In the genomic region with DNA sequence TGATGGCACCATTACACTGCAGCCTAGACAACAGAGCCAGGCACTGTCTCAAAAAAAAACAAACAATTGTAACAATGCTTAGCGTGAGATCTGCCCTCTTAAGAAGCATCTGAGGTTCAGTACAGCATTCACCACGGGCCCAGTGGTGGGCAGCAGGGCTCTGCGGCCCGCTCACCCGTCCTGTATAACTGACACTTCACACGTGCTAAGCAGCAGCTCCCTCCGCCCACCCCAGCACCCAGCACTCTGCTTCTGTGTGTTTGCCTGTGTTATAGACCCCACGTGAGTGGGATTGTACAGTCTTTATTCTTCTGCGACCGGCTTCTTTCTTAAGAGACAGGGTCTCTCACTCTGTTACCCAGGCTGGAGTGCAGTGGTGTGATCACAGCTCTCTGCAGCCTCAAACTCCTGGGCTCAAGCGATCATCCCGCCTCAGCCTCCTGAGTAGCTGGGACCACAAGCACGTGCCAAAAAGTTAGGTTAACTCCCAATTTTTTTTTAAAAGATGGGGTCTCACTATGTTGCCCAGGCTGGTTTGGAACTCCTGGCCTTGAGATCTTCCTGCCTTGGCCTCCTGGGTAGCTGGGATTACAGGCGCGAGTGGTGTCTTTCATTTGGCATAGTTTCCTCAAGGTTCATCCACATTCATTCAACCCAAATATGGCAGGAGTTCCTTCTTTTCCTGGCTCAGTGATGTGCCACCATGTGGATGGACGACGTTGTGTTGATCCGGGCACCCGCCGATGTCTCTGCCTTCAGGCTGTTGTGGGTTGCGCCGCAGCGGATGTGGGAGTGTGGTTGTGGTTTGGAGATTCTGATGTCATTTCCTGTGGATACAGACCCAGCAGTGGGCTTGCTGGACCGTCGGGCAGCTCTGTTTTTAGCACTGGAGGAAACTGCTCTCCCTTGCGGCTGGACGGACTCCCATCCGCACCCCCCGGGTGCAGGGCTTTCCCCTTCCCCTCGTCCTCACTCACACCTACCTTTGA, we compare ENCODE assay signal across 8 cellular contexts.
DNase-seq lines count a peak whose midpoint lies in the region; ATAC-seq and TF ChIP-seq lines count a peak whose summit lies in the region.

No MANE protein-coding gene starts in this region.

- H3K27ac ChIP-seq in CD8-positive, alpha-beta T cell (ENCODE audit: low read depth, low read length) = no peak overlapping the region
- H3K27ac ChIP-seq in right lobe of liver = no peak overlapping the region

- H3K27me3 ChIP-seq in CD8-positive, alpha-beta T cell (ENCODE audit: insufficient read depth, low read length) = no peaks in the 10 kb centered on the region
- no peaks in the 10 kb centered on the region for H3K27me3 ChIP-seq in right lobe of liver

- intact Hi-C loops in CD8-positive, alpha-beta T cell (cut with DNase I, micrococcal nuclease) = loop anchor here (1.0 to 5.0 kb wide), 3 partner anchors 8 to 222 kb away; no protein-coding TSS in a partner anchor
- intact Hi-C loops in right lobe of liver (cut with DNase I) = no loop called here

- peak; percentile 53 to 90 (median 80) for DNase-seq in CD8-positive, alpha-beta T cell
- peak; percentile 87 for DNase-seq in SKM-1 treated with dmso at 0.1 percent for 144 hours (lab: John Stamatoyannopoulos, UW; ENCODE audit: unreplicated experiment)
- DNase-seq in activated naive CD4-positive, alpha-beta T cell treated with anti-CD3 and anti-CD28 coated beads, Interleukin-2, amount 10 ng/mL, durations not matched to agents 7 days and 5 days = peak; percentile 91
- DNase-seq in right lobe of liver = peak in 1 of 3 donors; percentile 53
- DNase-seq in stimulated activated effector memory CD8-positive, alpha-beta T cell treated with anti-CD3 and anti-CD28 coated beads, Interleukin-12 subunit alpha, Interleukin-12 subunit beta, amount 100 ng/mL, for 72 hours (ENCODE audit: low spot score in 2 of 2) = peak; percentile 76 to 95
- no peak for DNase-seq in NCI-H187 treated with DMSO at 0.1 percent for 48 hours (lab: John Stamatoyannopoulos, UW)
- DNase-seq in cerebellar nuclear complex (lab: John Stamatoyannopoulos, UW) = no peak

- H3K9me3 Mint-ChIP-seq in CD8-positive, alpha-beta T cell = no peaks in the 10 kb centered on the region
- peaks cover 5% of the 10 kb centered on the region for H3K9me3 Mint-ChIP-seq in activated naive CD4-positive, alpha-beta T cell treated with anti-CD3 and anti-CD28 coated beads, Interleukin-2, amount 10 ng/mL, durations not matched to agents 7 days and 5 days
- no peaks in the 10 kb centered on the region for H3K9me3 Mint-ChIP-seq in stimulated activated effector memory CD8-positive, alpha-beta T cell treated with anti-CD3 and anti-CD28 coated beads, Interleukin-12 subunit alpha, Interleukin-12 subunit beta, amount 100 ng/mL, for 72 hours

- peaks cover 51% of the 10 kb centered on the region for H3K4me1 Mint-ChIP-seq in CD8-positive, alpha-beta T cell (ENCODE audit: low read depth)
- peaks cover 27% of the 10 kb centered on the region for H3K4me1 Mint-ChIP-seq in activated naive CD4-positive, alpha-beta T cell treated with anti-CD3 and anti-CD28 coated beads, Interleukin-2, amount 10 ng/mL, durations not matched to agents 7 days and 5 days
- H3K4me1 Mint-ChIP-seq in stimulated activated effector memory CD8-positive, alpha-beta T cell treated with anti-CD3 and anti-CD28 coated beads, Interleukin-12 subunit alpha, Interleukin-12 subunit beta, amount 100 ng/mL, for 72 hours = peaks cover 36% of the 10 kb centered on the region

- TF ChIP-seq POLR2A in right lobe of liver (IDR thresholded peaks at IDR 0.05) = no peak

- peak; percentile 20 for TF ChIP-seq CTCF in CD8-positive, alpha-beta T cell (IDR thresholded peaks at IDR 0.05)
- no peak for TF ChIP-seq CTCF in right lobe of liver (IDR thresholded peaks at IDR 0.05)

- POLR2A ChIA-PET in CD8-positive, alpha-beta T cell (lab: Charles Lee) = interaction anchor here (0.7 to 1.6 kb wide), 3 partner anchors 11 to 1502 kb away, joined by 3 to 4 read pairs (median 3); no protein-coding TSS in a partner anchor

- H3K27ac Mint-ChIP-seq in CD8-positive, alpha-beta T cell = peak overlapping the region; percentile 92
- peak overlapping the region; percentile 92 for H3K27ac Mint-ChIP-seq in activated naive CD4-positive, alpha-beta T cell treated with anti-CD3 and anti-CD28 coated beads, Interleukin-2, amount 10 ng/mL, durations not matched to agents 7 days and 5 days
- H3K27ac Mint-ChIP-seq in stimulated activated effector memory CD8-positive, alpha-beta T cell treated with anti-CD3 and anti-CD28 coated beads, Interleukin-12 subunit alpha, Interleukin-12 subunit beta, amount 100 ng/mL, for 72 hours = peak overlapping the region; percentile 86

- H3K36me3 ChIP-seq in CD8-positive, alpha-beta T cell (ENCODE audit: insufficient read depth, low read length) = peaks cover 19% of the 10 kb centered on the region
- H3K36me3 ChIP-seq in right lobe of liver = peaks cover 2 to 68% (median 8%) of the 10 kb centered on the region in 4 donors

- peak overlapping the region; percentile 74 for H3K4me3 Mint-ChIP-seq in CD8-positive, alpha-beta T cell
- peak overlapping the region; percentile 68 for H3K4me3 Mint-ChIP-seq in activated naive CD4-positive, alpha-beta T cell treated with anti-CD3 and anti-CD28 coated beads, Interleukin-2, amount 10 ng/mL, durations not matched to agents 7 days and 5 days
- H3K4me3 Mint-ChIP-seq in stimulated activated effector memory CD8-positive, alpha-beta T cell treated with anti-CD3 and anti-CD28 coated beads, Interleukin-12 subunit alpha, Interleukin-12 subunit beta, amount 100 ng/mL, for 72 hours = peak overlapping the region; percentile 52

- H3K36me3 Mint-ChIP-seq in CD8-positive, alpha-beta T cell = peaks cover 73% of the 10 kb centered on the region
- peaks cover 40% of the 10 kb centered on the region for H3K36me3 Mint-ChIP-seq in activated naive CD4-positive, alpha-beta T cell treated with anti-CD3 and anti-CD28 coated beads, Interleukin-2, amount 10 ng/mL, durations not matched to agents 7 days and 5 days
- peaks cover 45% of the 10 kb centered on the region for H3K36me3 Mint-ChIP-seq in stimulated activated effector memory CD8-positive, alpha-beta T cell treated with anti-CD3 and anti-CD28 coated beads, Interleukin-12 subunit alpha, Interleukin-12 subunit beta, amount 100 ng/mL, for 72 hours

- H3K4me3 ChIP-seq in CD8-positive, alpha-beta T cell (ENCODE audit: low read depth, low read length) = peak overlapping the region; percentile 31
- H3K4me3 ChIP-seq in right lobe of liver = no peak overlapping the region

- CTCF ChIA-PET in CD8-positive, alpha-beta T cell (lab: Charles Lee) = interaction anchor here (1.1 to 1.2 kb wide), 3 partner anchors 15 to 503 kb away, joined by 3 read pairs; no protein-coding TSS in a partner anchor
- CTCF ChIA-PET in activated naive CD4-positive, alpha-beta T cell treated with anti-CD3 and anti-CD28 coated beads, Interleukin-2, amount 10 ng/mL, durations not matched to agents 7 days and 5 days (lab: Charles Lee) = interaction anchor here (0.5 to 1.0 kb wide), 3 partner anchors 11 to 744 kb away, joined by 3 read pairs; no protein-coding TSS in a partner anchor

- H3K9me3 ChIP-seq in CD8-positive, alpha-beta T cell (ENCODE audit: low read length) = no peaks in the 10 kb centered on the region
- H3K9me3 ChIP-seq in right lobe of liver = no peaks in the 10 kb centered on the region

- H3K27me3 Mint-ChIP-seq in CD8-positive, alpha-beta T cell (ENCODE audit: low read depth) = no peaks in the 10 kb centered on the region
- peaks cover 14% of the 10 kb centered on the region for H3K27me3 Mint-ChIP-seq in activated naive CD4-positive, alpha-beta T cell treated with anti-CD3 and anti-CD28 coated beads, Interleukin-2, amount 10 ng/mL, durations not matched to agents 7 days and 5 days

- WGBS in right lobe of liver (ENCODE audit: insufficient coverage, low coverage, low lambda C conversion rate, missing lambda C conversion rate) = 61% methylated on average over 20 of the region's 30 CpGs

- peak; percentile 56 for ATAC-seq in CD8-positive, alpha-beta T cell
- ATAC-seq in GM21619 (IDR thresholded peaks at IDR 0.05; ENCODE audit: unreplicated experiment) (peak; percentile 49), right lobe of liver (peak; percentile 38 to 46 (median 44))
- ATAC-seq in stimulated activated effector memory CD8-positive, alpha-beta T cell treated with anti-CD3 and anti-CD28 coated beads, Interleukin-12 subunit alpha, Interleukin-12 subunit beta, amount 100 ng/mL, for 72 hours = peak; percentile 89

- H3K4me1 ChIP-seq in CD8-positive, alpha-beta T cell (ENCODE audit: insufficient read depth, low read length) = peaks cover 47% of the 10 kb centered on the region
- H3K4me1 ChIP-seq in right lobe of liver = no peaks in the 10 kb centered on the region

Comparison
In these comparisons a context has a peak if more than half of its experiments do, and no peak if none do; other contexts are left out.
1. DNase-seq: peak in CD8-positive, alpha-beta T cell (7 of 7), SKM-1 treated with dmso at 0.1 percent for 144 hours (single experiment), activated naive CD4-positive, alpha-beta T cell treated with anti-CD3 and anti-CD28 coated beads, Interleukin-2, amount 10 ng/mL, durations not matched to agents 7 days and 5 days (single experiment) and stimulated activated effector memory CD8-positive, alpha-beta T cell treated with anti-CD3 and anti-CD28 coated beads, Interleukin-12 subunit alpha, Interleukin-12 subunit beta, amount 100 ng/mL, for 72 hours (2 of 2); none in NCI-H187 treated with DMSO at 0.1 percent for 48 hours (single experiment) and cerebellar nuclear complex (0 of 2).
2. intact Hi-C loops: an anchor here in CD8-positive, alpha-beta T cell (1.0 to 5.0 kb wide); none called in right lobe of liver.
3. Peak in every context shown above with its lines, with median percentiles within 50 percentile points of each other: ATAC-seq, H3K27ac Mint-ChIP-seq and H3K4me3 Mint-ChIP-seq.